ENCODE assay signal across 21 cellular contexts in the genomic region with DNA sequence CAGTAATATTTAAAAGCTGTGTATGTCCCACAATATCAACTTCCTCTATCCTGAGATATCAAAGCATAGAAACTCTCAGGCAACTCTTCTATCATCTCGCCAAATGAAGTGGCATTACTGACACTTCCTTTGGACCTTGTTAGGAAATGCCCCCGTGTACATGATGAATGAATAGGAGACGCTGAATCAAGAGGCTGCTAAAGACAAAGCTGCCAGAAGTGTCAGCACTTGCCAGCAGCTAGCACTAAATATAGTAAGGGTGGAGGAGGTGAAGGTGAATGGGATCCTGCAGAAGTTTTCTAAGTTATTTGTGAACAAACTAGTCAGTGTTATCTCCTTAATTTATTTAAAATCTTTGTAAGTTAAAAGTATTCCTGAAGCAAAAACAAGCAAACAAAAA.
DNase-seq lines count a peak whose midpoint lies in the region; ATAC-seq and TF ChIP-seq lines count a peak whose summit lies in the region.
"Had no signal": no experiment of that assay in that cellular context is flagged by ENCODE, and none has a peak within 500 bp of the region (broad histone marks: within the 10 kb centered on the region; RNA-seq: fewer than 3 reads in every experiment).

No MANE protein-coding gene starts in this region.

- no peaks in the 10 kb centered on the region; a peak in 1 of 4 replicates for H3K4me1 Mint-ChIP-seq in H9
- H3K4me1 Mint-ChIP-seq: CD4-positive, CD25-positive, alpha-beta regulatory T cell; IgD-negative memory B cell had no signal

- no peaks in the 10 kb centered on the region for H3K79me1 ChIP-seq in H9 (ENCODE audit: insufficient read depth, low read depth, low read length, poor library complexity, severe bottlenecking)

- H4K91ac ChIP-seq in H9 (ENCODE audit: insufficient read length, low read depth, low read length): no peak overlapping the region

- H2BK5ac ChIP-seq in H9 (ENCODE audit: insufficient read length, low read length): no peak overlapping the region

- H3K9me3 ChIP-seq in right atrium auricular region: no peaks in the 10 kb centered on the region
- no peaks in the 10 kb centered on the region for H3K9me3 ChIP-seq in transverse colon
- H3K9me3 ChIP-seq in H9 (ENCODE audit: control insufficient read depth, low read depth, low read length): no peaks in the 10 kb centered on the region
- H3K9me3 ChIP-seq: BLaER1 had no signal

- TF ChIP-seq CTCF in right atrium auricular region (IDR thresholded peaks at IDR 0.05) (no peak), fibroblast of the aortic adventitia (IDR thresholded peaks at IDR 0.05; ENCODE audit: insufficient read depth, low read length) (no peak), transverse colon (IDR thresholded peaks at IDR 0.05) (no peak), H9 (conservative IDR thresholded peaks at IDR 0.05) (no peak)

- ATAC-seq in Right ventricle myocardium inferior (peak; percentile 96), left ventricle myocardium superior (peak; percentile 100)
- ATAC-seq: HCT116, Panc1 had no signal

- H3K27me3 ChIP-seq in right atrium auricular region (no peaks in the 10 kb centered on the region), transverse colon (no peaks in the 10 kb centered on the region), H9 (ENCODE audit: insufficient read depth, low read length) (no peaks in the 10 kb centered on the region)
- H3K27me3 ChIP-seq: BLaER1 had no signal

- H2BK20ac ChIP-seq in H9 (ENCODE audit: low read depth, low read length, poor library complexity, severe bottlenecking): no peak overlapping the region

- H3K27ac Mint-ChIP-seq in H9: no peak overlapping the region
- H3K27ac Mint-ChIP-seq: CD4-positive, CD25-positive, alpha-beta regulatory T cell; IgD-negative memory B cell had no signal

- H3K14ac ChIP-seq in H9 (ENCODE audit: insufficient read depth, low read length): no peak overlapping the region

- no peak overlapping the region for H3K4ac ChIP-seq in H9 (ENCODE audit: low read depth, low read length)

- H3K27ac ChIP-seq in right atrium auricular region (peak overlapping the region in 1 of 2 donors; percentile 74), transverse colon (no peak overlapping the region), H9 (ENCODE audit: insufficient read length, low read depth, low read length) (no peak overlapping the region)
- H3K27ac ChIP-seq: BLaER1, KMS-11, RWPE1, SK-N-MC had no signal

- in situ Hi-C loops in transverse colon (cut with MboI; ENCODE audit: low pct_ligation_motif_present in 1 of 4, low pct_unique_long_range_greater_than_20kb in 1 of 4, low sequenced_read_pairs in 3 of 4): no loop called here

- no peak overlapping the region for H2BK15ac ChIP-seq in H9 (ENCODE audit: low read depth, low read length)

- no peak for TF ChIP-seq EP300 in transverse colon (IDR thresholded peaks at IDR 0.05; ENCODE audit: low read depth)

- no peaks in the 10 kb centered on the region; a peak in 1 of 7 replicates for H3K36me3 Mint-ChIP-seq in H9 (ENCODE audit: insufficient read depth in 1 of 3, low read depth in 3 of 3)
- H3K36me3 Mint-ChIP-seq: CD4-positive, CD25-positive, alpha-beta regulatory T cell; IgD-negative memory B cell had no signal

- no peaks in the 10 kb centered on the region for H3K27me3 Mint-ChIP-seq in H9 (ENCODE audit: low read depth)

- H4K20me1 ChIP-seq in H9 (ENCODE audit: control insufficient read depth, insufficient read depth, insufficient read length): no peaks in the 10 kb centered on the region
- H4K20me1 ChIP-seq: BLaER1 had no signal

- 49 to 50% methylated on average over 1 to 3 of the region's 3 CpGs for WGBS in transverse colon (ENCODE audit: low coverage in 1 of 2), 2 donors
- WGBS in H9 (ENCODE audit: extremely low coverage, insufficient read length, low lambda C conversion rate): no CpG with 5 or more reads among the region's 3 CpGs

- H3K4me3 ChIP-seq in right atrium auricular region (no peak overlapping the region), fibroblast of the aortic adventitia (ENCODE audit: low read depth, low read length) (no peak overlapping the region), transverse colon (no peak overlapping the region)
- H3K4me3 ChIP-seq: BLaER1, SK-N-MC had no signal

- H3K18ac ChIP-seq in H9 (ENCODE audit: insufficient read length, low read depth, low read length): no peak overlapping the region

- no peak overlapping the region for H2AFZ ChIP-seq in H9 (ENCODE audit: low read length)

- H3K4me1 ChIP-seq in right atrium auricular region (peaks cover 0 to 5% of the 10 kb centered on the region in 2 donors), transverse colon (no peaks in the 10 kb centered on the region), H9 (ENCODE audit: insufficient read depth, low read length) (no peaks in the 10 kb centered on the region)
- H3K4me1 ChIP-seq: BLaER1 had no signal

- DNase-seq in Right ventricle myocardium inferior (ENCODE audit: missing footprints): no peak
- no peak for DNase-seq in right atrium auricular region (ENCODE audit: low spot score)
- DNase-seq in fibroblast of the aortic adventitia (ENCODE audit: low read depth): peak; percentile 2
- no peak for DNase-seq in left ventricle myocardium superior
- no peak for DNase-seq in transverse colon
- no peak for DNase-seq in H9
- DNase-seq in NCI-H524 (lab: John Stamatoyannopoulos, UW): no peak
- DNase-seq: CD4-positive, CD25-positive, alpha-beta regulatory T cell; NCI-H1048; NCI-H1417 treated with DMSO at 0.1 percent for 48 hours; NCI-H187; NCI-H446; NCI-H526; SIG-M5 had no signal

- H2BK12ac ChIP-seq in H9 (ENCODE audit: insufficient read length, low read depth, low read length): no peak overlapping the region

- no peak overlapping the region for H3K4me2 ChIP-seq in H9 (ENCODE audit: insufficient read depth, insufficient read length, low read length)
- H3K4me2 ChIP-seq: BLaER1, KMS-11 had no signal

- no peak overlapping the region for H3T11ph ChIP-seq in H9 (ENCODE audit: low read length)

- H3K36me3 ChIP-seq in right atrium auricular region (no peaks in the 10 kb centered on the region), transverse colon (no peaks in the 10 kb centered on the region)
- H3K36me3 ChIP-seq: BLaER1 had no signal

- H3K79me2 ChIP-seq in H9 (ENCODE audit: insufficient read depth, low read length): no peaks in the 10 kb centered on the region

- no peak overlapping the region for H3K23ac ChIP-seq in H9 (ENCODE audit: insufficient read length, low read depth, low read length)

- TF ChIP-seq POLR2A in transverse colon (IDR thresholded peaks at IDR 0.05): no peak

- no peaks in the 10 kb centered on the region for H3K9me3 Mint-ChIP-seq in H9

- H2BK120ac ChIP-seq in H9 (ENCODE audit: low read depth, low read length, poor library complexity, severe bottlenecking): no peak overlapping the region

- no peak overlapping the region for H3K4me3 Mint-ChIP-seq in H9
- H3K4me3 Mint-ChIP-seq: CD4-positive, CD25-positive, alpha-beta regulatory T cell; IgD-negative memory B cell had no signal

- H3K9ac ChIP-seq in H9 (ENCODE audit: extremely low read depth, insufficient read length, low read length): no peak overlapping the region
- H3K9ac ChIP-seq: BLaER1, KMS-11 had no signal

- H3K56ac ChIP-seq in H9 (ENCODE audit: insufficient read length, low read depth, low read length): no peak overlapping the region

- H4K8ac ChIP-seq in H9 (replicated peaks; ENCODE audit: insufficient read length, low read depth, low read length): no peak overlapping the region

- H2AK5ac ChIP-seq in H9 (ENCODE audit: insufficient read length, low read length): no peak overlapping the region

- intact Hi-C loops in Right ventricle myocardium inferior (cut with DNase I) (no loop called here), left ventricle myocardium superior (cut with micrococcal nuclease) (no loop called here), transverse colon (cut with DNase I; ENCODE audit: low total_unique reads) (no loop called here)

- no peaks in the 10 kb centered on the region for H3K23me2 ChIP-seq in H9 (ENCODE audit: insufficient read length, low read depth, low read length, poor library complexity, severe bottlenecking)

- H4K5ac ChIP-seq in H9 (ENCODE audit: insufficient read length, low read depth, low read length): no peak overlapping the region
